9 cellular contexts compared by ENCODE assay signal in genomic region chr17:42406602-42407288, GRCh38. TPM values are rescaled to one million over a fixed set of nuclear protein-coding genes. Genes with fewer than 3 reads are reported as not detected.
DNase-seq lines count a peak whose midpoint lies in the region; ATAC-seq and TF ChIP-seq lines count a peak whose summit lies in the region.
"Had no signal": no experiment of that assay in that cellular context is flagged by ENCODE, and none has a peak within 500 bp of the region (broad histone marks: within the 10 kb centered on the region; RNA-seq: fewer than 3 reads in every experiment).

No MANE protein-coding gene starts in this region.

- DNase-seq in GM10266 (ENCODE audit: extremely low spot score) (peak; percentile 4), left ventricle myocardium superior (no peak), NCI-H748 treated with DMSO at 0.1 percent for 48 hours (lab: John Stamatoyannopoulos, UW) (no peak), neural progenitor cell (ENCODE audit: low spot score) (no peak), DMS114 treated with DMSO at 0.1 percent for 48 hours (lab: John Stamatoyannopoulos, UW; ENCODE audit: unreplicated experiment) (no peak)

- H3K36me3 Mint-ChIP-seq in neural progenitor cell: no peaks in the 10 kb centered on the region

- no peak overlapping the region for H3K9ac ChIP-seq in neural progenitor cell

- intact Hi-C loops in left ventricle myocardium superior (cut with micrococcal nuclease): loop anchor here (10.0 kb wide), 1 partner anchor 82 kb away; no protein-coding TSS in a partner anchor

- peak overlapping the region; percentile 26 for H3K27ac ChIP-seq in adipose tissue (ENCODE audit: low read depth, low read length)
- peak overlapping the region in 18 of 21 experiments; percentile 8 to 87 (median 69) for H3K27ac ChIP-seq in skin epidermis
- H3K27ac ChIP-seq in neural progenitor cell: no peak overlapping the region

- ATAC-seq in left ventricle myocardium superior: peak; percentile 10
- ATAC-seq in HG03520 (IDR thresholded peaks at IDR 0.05; ENCODE audit: unreplicated experiment): no peak

- no peak overlapping the region for H3K27ac Mint-ChIP-seq in neural progenitor cell
- H3K27ac Mint-ChIP-seq: T-helper 1 cell treated with Interleukin-12 subunit alpha and Interleukin-12 subunit beta and Interleukin-4 antibody, amounts not matched to agents 30 μg/mL and 1 μg/mL, for 36 hours had no signal

- H3K9me3 Mint-ChIP-seq in neural progenitor cell: no peaks in the 10 kb centered on the region
- H3K9me3 Mint-ChIP-seq: T-helper 1 cell treated with Interleukin-12 subunit alpha and Interleukin-12 subunit beta and Interleukin-4 antibody, amounts not matched to agents 30 μg/mL and 1 μg/mL, for 36 hours had no signal

- H3K27me3 ChIP-seq in neural progenitor cell: no peaks in the 10 kb centered on the region

- H3K27me3 Mint-ChIP-seq in neural progenitor cell (ENCODE audit: insufficient read depth, low read depth): no peaks in the 10 kb centered on the region

- H4K20me1 ChIP-seq in neural progenitor cell (ENCODE audit: low read depth): no peaks in the 10 kb centered on the region

- no peaks in the 10 kb centered on the region for H3K9me3 ChIP-seq in neural progenitor cell (ENCODE audit: low read depth)

- H3K4me1 ChIP-seq in neural progenitor cell: peaks cover 30% of the 10 kb centered on the region

- 32 to 58% (median 38%) methylated on average over 5 of the region's 5 CpGs for WGBS in adipose tissue, 3 donors

- no peaks in the 10 kb centered on the region for H3K79me2 ChIP-seq in neural progenitor cell (ENCODE audit: low read depth)

- H3F3A ChIP-seq in neural progenitor cell (ENCODE audit: low read depth): peaks cover 34% of the 10 kb centered on the region

- H3K4me3 Mint-ChIP-seq in neural progenitor cell: no peak overlapping the region
- H3K4me3 Mint-ChIP-seq: T-helper 1 cell treated with Interleukin-12 subunit alpha and Interleukin-12 subunit beta and Interleukin-4 antibody, amounts not matched to agents 30 μg/mL and 1 μg/mL, for 36 hours had no signal

- H3K4me3 ChIP-seq in skin epidermis (no peak overlapping the region), neural progenitor cell (no peak overlapping the region)

- TF ChIP-seq CTCF in GM10266 (IDR thresholded peaks at IDR 0.05; ENCODE audit: control insufficient read depth, insufficient read depth, low read depth, missing control alignments) (no peak), neural progenitor cell (IDR thresholded peaks at IDR 0.05) (no peak)

- no peak overlapping the region for H3K4me2 ChIP-seq in neural progenitor cell

- H3K4me1 Mint-ChIP-seq in neural progenitor cell: peaks cover 25% of the 10 kb centered on the region

- H3K36me3 ChIP-seq in neural progenitor cell: no peaks in the 10 kb centered on the region

- H2AFZ ChIP-seq in neural progenitor cell (replicated peaks): no peak overlapping the region

RNA-seq across cellular contexts. Expression of gene CAVIN1, which starts 16.3 kb away (rescaled TPM):
- 100 to 1,000 TPM in 2 of 3 donors, 10 to 100 TPM in 1; 30.4 to 517 (median 414) TPM for polyA plus RNA-seq in adipose tissue
- total RNA-seq in left ventricle myocardium superior (216 TPM), neural progenitor cell (ENCODE audit: low replicate concordance) (5.5 and 14.0 TPM in 2 replicates)

RNA-seq across cellular contexts. Expression of gene STAT3, which starts 18.5 kb away (rescaled TPM):
- polyA plus RNA-seq in adipose tissue: 100 to 1,000 TPM in 1 of 3 donors, 10 to 100 TPM in 2; 60.7 to 204 (median 92.9) TPM
- total RNA-seq in left ventricle myocardium superior (146 TPM), neural progenitor cell (ENCODE audit: low replicate concordance) (54.9 and 56.2 TPM in 2 replicates)

RNA-seq across cellular contexts. Expression of gene ATP6V0A1, which starts 51.9 kb away (rescaled TPM):
- polyA plus RNA-seq in adipose tissue: 10 to 100 TPM; 17.6 to 30.5 (median 25.8) TPM
- total RNA-seq in left ventricle myocardium superior (33.2 TPM), neural progenitor cell (ENCODE audit: low replicate concordance) (30.9 and 40.4 TPM in 2 replicates)

Comparison
In these comparisons a context has a peak if more than half of its experiments do, and no peak if none do; other contexts are left out.
1. RNA of gene CAVIN1, which starts 16.3 kb away (total RNA-seq): 216 TPM in left ventricle myocardium superior (single experiment); 5.5 to 14.0 TPM in neural progenitor cell; every median in the first group is over 10 times any median in the second.